In the genomic region with DNA sequence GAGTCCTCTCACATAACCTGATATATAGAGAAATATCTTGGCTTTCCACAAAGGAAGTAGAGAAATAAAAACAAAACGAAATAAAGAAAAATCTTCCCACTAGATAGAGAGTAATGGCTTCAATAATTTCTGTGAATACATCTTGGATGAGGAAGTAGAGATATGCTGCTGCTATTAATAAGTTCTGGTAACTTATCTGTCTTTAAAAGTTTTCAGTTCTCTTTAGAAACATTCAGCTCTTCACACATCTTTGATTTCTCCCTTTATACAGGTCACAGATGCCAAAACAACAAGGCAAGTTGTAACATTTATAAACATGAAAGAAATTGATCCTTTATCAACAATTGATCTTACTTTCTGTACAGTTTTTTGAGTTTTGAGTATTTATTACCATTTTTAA, we compare ENCODE assay signal across 23 cellular contexts.
DNase-seq lines count a peak whose midpoint lies in the region; ATAC-seq and TF ChIP-seq lines count a peak whose summit lies in the region.
"Had no signal": no experiment of that assay in that cellular context is flagged by ENCODE, and none has a peak within 500 bp of the region (broad histone marks: within the 10 kb centered on the region; RNA-seq: fewer than 3 reads in every experiment).

No MANE protein-coding gene starts in this region.

- ATAC-seq in GM18909 (IDR thresholded peaks at IDR 0.05; ENCODE audit: poor library complexity, unreplicated experiment) (peak; percentile 72), HG02610 (IDR thresholded peaks at IDR 0.05; ENCODE audit: unreplicated experiment) (peak; percentile 72), HG03342 (IDR thresholded peaks at IDR 0.05; ENCODE audit: unreplicated experiment) (peak; percentile 64)
- ATAC-seq: lower lobe of right lung, T-cell, upper lobe of right lung had no signal

- TF ChIP-seq CTCF in GM12865 (IDR thresholded peaks at IDR 0.05; ENCODE audit: insufficient read depth, low read depth, low read length, missing control alignments): no peak

- no peak overlapping the region for H3K4me3 ChIP-seq in GM12865 (ENCODE audit: low read depth, low read length)
- H3K4me3 ChIP-seq: lower lobe of right lung, upper lobe of right lung had no signal

- DNase-seq in GM12865 (ENCODE audit: low read depth) (peak; percentile 12), DMS114 treated with DMSO at 0.1 percent for 48 hours (lab: John Stamatoyannopoulos, UW; ENCODE audit: unreplicated experiment) (no peak), superior temporal gyrus (ENCODE audit: extremely low spot score) (no peak), NCI-H2196 (lab: John Stamatoyannopoulos, UW; ENCODE audit: unreplicated experiment) (no peak), DMS153 treated with DMSO at 0.1 percent for 48 hours (lab: John Stamatoyannopoulos, UW; ENCODE audit: unreplicated experiment) (no peak)
- DNase-seq: 8988T; activated CD8-positive, alpha-beta memory T cell treated with anti-CD3 and anti-CD28 coated beads, Interleukin-2, amount 50 U/mL, for 48 hours; amniotic stem cell; erythroblast; foreskin melanocyte; Karpas-422; lower lobe of right lung; NCI-H1048; NCI-H2081; NCI-H510A; SHP77; small intestine; stimulated activated CD4-positive, alpha-beta T cell treated with anti-CD3 and anti-CD28 coated beads, Interleukin-4, amount 100 ng/mL, for 1 hour; T-cell; upper lobe of right lung had no signal
